ENCODE assay signal across 8 cellular contexts in the genomic region with DNA sequence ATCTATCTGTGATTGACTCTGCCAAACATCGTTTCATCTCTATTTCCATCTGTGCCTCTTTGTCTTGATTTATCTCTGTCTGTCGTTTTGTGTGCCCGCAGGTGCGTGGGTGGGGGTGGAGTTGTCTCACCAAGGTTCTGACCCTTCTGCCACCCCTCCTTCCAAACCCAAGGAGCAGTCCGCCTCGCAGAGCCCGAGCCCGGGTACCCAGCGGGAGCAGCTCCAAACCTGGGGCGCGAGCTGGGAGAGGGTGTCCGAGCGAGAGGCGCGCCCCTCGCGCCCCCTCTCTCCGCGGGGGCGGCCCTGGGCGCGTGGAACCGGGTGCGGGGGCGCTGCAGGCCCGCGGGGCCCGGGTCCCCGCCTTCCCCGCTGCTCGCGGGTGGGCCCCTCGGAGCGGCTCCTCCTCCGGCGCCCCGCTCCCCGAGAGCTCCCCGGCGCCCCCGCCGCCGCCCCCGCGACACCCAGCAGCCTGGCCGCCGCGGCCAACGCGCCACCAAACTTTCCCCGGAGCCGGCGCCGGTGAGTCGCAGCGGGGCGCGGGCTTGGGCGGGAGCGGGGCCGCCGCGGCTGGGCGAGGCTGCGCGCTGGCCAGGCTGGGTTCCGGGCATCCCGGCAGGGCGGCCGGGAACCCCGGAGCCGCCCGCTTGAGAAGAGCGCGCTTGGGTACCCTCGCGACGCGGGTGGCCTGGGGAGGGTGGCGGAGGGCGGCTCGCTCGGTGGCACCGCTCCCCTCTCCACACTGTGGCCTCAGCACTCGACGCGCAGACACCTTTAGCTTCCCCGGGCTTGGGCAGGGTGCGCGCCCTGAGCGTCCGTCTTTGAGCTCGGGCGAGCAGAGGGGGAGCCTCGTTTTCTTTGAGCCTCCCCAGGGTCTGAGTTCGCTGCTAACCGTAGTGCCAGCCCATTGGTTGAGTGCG. TPM values are rescaled to one million over a fixed set of nuclear protein-coding genes. Genes with fewer than 3 reads are reported as not detected.
DNase-seq lines count a peak whose midpoint lies in the region; ATAC-seq lines count a peak whose summit lies in the region.

A gene with protein sequence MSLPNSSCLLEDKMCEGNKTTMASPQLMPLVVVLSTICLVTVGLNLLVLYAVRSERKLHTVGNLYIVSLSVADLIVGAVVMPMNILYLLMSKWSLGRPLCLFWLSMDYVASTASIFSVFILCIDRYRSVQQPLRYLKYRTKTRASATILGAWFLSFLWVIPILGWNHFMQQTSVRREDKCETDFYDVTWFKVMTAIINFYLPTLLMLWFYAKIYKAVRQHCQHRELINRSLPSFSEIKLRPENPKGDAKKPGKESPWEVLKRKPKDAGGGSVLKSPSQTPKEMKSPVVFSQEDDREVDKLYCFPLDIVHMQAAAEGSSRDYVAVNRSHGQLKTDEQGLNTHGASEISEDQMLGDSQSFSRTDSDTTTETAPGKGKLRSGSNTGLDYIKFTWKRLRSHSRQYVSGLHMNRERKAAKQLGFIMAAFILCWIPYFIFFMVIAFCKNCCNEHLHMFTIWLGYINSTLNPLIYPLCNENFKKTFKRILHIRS (plus strand): TSS at position 458 of the 917 bp plus-strand sequence. CDS start 104,545 bp downstream, outside the sequence.

- WGBS in iPS DF 6.9 (ENCODE audit: insufficient coverage, insufficient read length) = no CpG with 5 or more reads among the region's 98 CpGs

- peaks cover 3% of the 10 kb centered on the region; the same call in 1 of the 2 replicates for H3K4me1 ChIP-seq in HUES48 (ENCODE audit: control insufficient read depth, insufficient read depth, low read length)
- peaks cover 2% of the 10 kb centered on the region; the same call in 1 of the 2 replicates for H3K4me1 ChIP-seq in iPS DF 6.9 (ENCODE audit: control insufficient read depth, insufficient read depth, low read length)
- peaks cover 16% of the 10 kb centered on the region for H3K4me1 ChIP-seq in skeletal muscle satellite cell (ENCODE audit: control insufficient read depth, insufficient read depth, low read length)

- H3K4me2 ChIP-seq in skeletal muscle satellite cell (ENCODE audit: low read length) = peak within 1 kb of the TSS; percentile 100

- peak within 1 kb of the TSS; percentile 71 for H3K4me3 Mint-ChIP-seq in activated naive CD8-positive, alpha-beta T cell

- no peaks in the 10 kb centered on the region for H3K36me3 ChIP-seq in HUES48 (ENCODE audit: control insufficient read depth, insufficient read depth, low read length)
- H3K36me3 ChIP-seq in iPS DF 6.9 (ENCODE audit: control insufficient read depth, insufficient read depth, low read length) = no peaks in the 10 kb centered on the region
- H3K36me3 ChIP-seq in skeletal muscle satellite cell (ENCODE audit: insufficient read depth, low read length) = peaks cover 3% of the 10 kb centered on the region

- no peak for ATAC-seq in GM19455 (IDR thresholded peaks at IDR 0.05; ENCODE audit: unreplicated experiment)
- ATAC-seq in GM21529 (IDR thresholded peaks at IDR 0.05; ENCODE audit: unreplicated experiment) = no peak

- H3K9me3 ChIP-seq in HUES48 (ENCODE audit: control insufficient read depth, insufficient read depth, low read length) (no peaks in the 10 kb centered on the region), iPS DF 6.9 (ENCODE audit: control insufficient read depth, insufficient read depth, low read length) (no peaks in the 10 kb centered on the region), skeletal muscle satellite cell (replicated peaks; ENCODE audit: low read length) (no peaks in the 10 kb centered on the region)

- H3K27me3 Mint-ChIP-seq in activated naive CD8-positive, alpha-beta T cell = peaks cover 42% of the 10 kb centered on the region

- H3K4me3 ChIP-seq in HUES48 (ENCODE audit: low read depth, low read length) (peak within 1 kb of the TSS; percentile 51), iPS DF 6.9 (ENCODE audit: low read length) (peak within 1 kb of the TSS; percentile 30; the same call in 1 of the 2 replicates), skeletal muscle satellite cell (ENCODE audit: low read length) (peak within 1 kb of the TSS; percentile 83)

- H3K27ac ChIP-seq in HUES48 (ENCODE audit: low read depth, low read length) (no peak within 1 kb of the TSS), iPS DF 6.9 (ENCODE audit: low read length) (no peak within 1 kb of the TSS)

- no peaks in the 10 kb centered on the region for H3K9me3 Mint-ChIP-seq in activated naive CD8-positive, alpha-beta T cell (ENCODE audit: low read depth)

- H3K27ac Mint-ChIP-seq in activated naive CD8-positive, alpha-beta T cell = no peak within 1 kb of the TSS

- H3K27me3 ChIP-seq in HUES48 (ENCODE audit: control insufficient read depth, insufficient read depth, low read length) = peaks cover 49% of the 10 kb centered on the region
- peaks cover 14% of the 10 kb centered on the region; the same call in 1 of the 2 replicates for H3K27me3 ChIP-seq in iPS DF 6.9 (ENCODE audit: control insufficient read depth, insufficient read depth, low read length)
- no peaks in the 10 kb centered on the region for H3K27me3 ChIP-seq in skeletal muscle satellite cell (ENCODE audit: control insufficient read depth, insufficient read depth, low read length)

- H3K36me3 Mint-ChIP-seq in activated naive CD8-positive, alpha-beta T cell = no peaks in the 10 kb centered on the region

- H3K9ac ChIP-seq in HUES48 (ENCODE audit: low read depth, low read length) (no peak within 1 kb of the TSS), skeletal muscle satellite cell (ENCODE audit: low read depth, low read length) (peak within 1 kb of the TSS; percentile 87)

- no peak for DNase-seq in iPS DF 6.9 (ENCODE audit: low read depth, low spot score)
- DNase-seq in COLO829 (ENCODE audit: low spot score) = no peak
- no peak for DNase-seq in NCI-H1092 treated with DMSO at 0.1 percent for 48 hours (lab: John Stamatoyannopoulos, UW)

- H3K4me1 Mint-ChIP-seq in activated naive CD8-positive, alpha-beta T cell (ENCODE audit: low read depth) = peaks cover 11% of the 10 kb centered on the region

RNA-seq across cellular contexts. Expression of the gene that starts here (rescaled TPM):
- total RNA-seq in skeletal muscle satellite cell (2012; rRNA removed) = 11.4 and 11.9 TPM in 2 replicates

Comparison
In these comparisons a context has a peak if more than half of its experiments do, and no peak if none do; other contexts are left out.
1. H3K4me3 ChIP-seq: peak in every context shown above with its lines; median percentile 83 in skeletal muscle satellite cell; 51 in HUES48; 30 in iPS DF 6.9.